21 cellular contexts compared by ENCODE assay signal in the genomic region with DNA sequence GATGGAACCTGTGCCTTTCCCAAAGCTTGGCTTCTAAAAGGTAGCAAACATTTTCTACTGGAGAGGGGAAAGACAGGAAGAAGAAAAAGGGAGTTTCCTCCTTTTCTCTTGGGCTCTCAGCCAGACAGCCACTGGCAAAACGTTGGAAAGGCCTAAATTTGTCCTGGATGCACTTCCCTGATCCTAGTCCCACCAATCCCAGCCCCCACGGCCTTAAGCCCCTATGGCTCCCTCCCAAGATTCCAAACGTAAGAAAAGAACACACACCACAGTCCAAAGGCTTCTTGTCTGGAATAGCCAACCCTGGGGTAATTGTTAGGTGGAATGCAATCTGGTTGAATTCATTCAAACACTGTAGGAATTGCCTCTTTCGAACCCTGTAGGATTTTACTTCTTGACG. TPM values are rescaled to one million over a fixed set of nuclear protein-coding genes. Genes with fewer than 3 reads are reported as not detected.
DNase-seq lines count a peak whose midpoint lies in the region; ATAC-seq and TF ChIP-seq lines count a peak whose summit lies in the region.
"Had no signal": no experiment of that assay in that cellular context is flagged by ENCODE, and none has a peak within 500 bp of the region (broad histone marks: within the 10 kb centered on the region; RNA-seq: fewer than 3 reads in every experiment).

No MANE protein-coding gene starts in this region.

- no peak overlapping the region for H3K9ac ChIP-seq in smooth muscle cell (ENCODE audit: low read depth)
- H3K9ac ChIP-seq: BLaER1 treated with 17β-estradiol and CSF1 and Interleukin-3, amounts not matched to agents 10 nM and 100 nM; GM23248 had no signal

- H3K27ac ChIP-seq in VCaP (peak overlapping the region; percentile 72; the same call in 1 of the 2 replicates), smooth muscle cell (ENCODE audit: low read depth) (no peak overlapping the region)
- H3K27ac ChIP-seq: 22Rv1; BLaER1 treated with 17β-estradiol and CSF1 and Interleukin-3, amounts not matched to agents 10 nM and 100 nM; GM23248 had no signal

- peaks cover 14% of the 10 kb centered on the region for H3K4me1 ChIP-seq in Caco-2
- H3K4me1 ChIP-seq in smooth muscle cell (ENCODE audit: low read depth), result no peaks in the 10 kb centered on the region
- H3K4me1 ChIP-seq: BE2C had no signal

- H3K27me3 Mint-ChIP-seq in Caco-2 (ENCODE audit: insufficient read depth, unreplicated experiment), result no peaks in the 10 kb centered on the region
- H3K27me3 Mint-ChIP-seq in endothelial cell (ENCODE audit: unreplicated experiment), result peaks cover 15% of the 10 kb centered on the region

- H4K20me1 ChIP-seq in smooth muscle cell (ENCODE audit: low read depth), result no peaks in the 10 kb centered on the region

- no peaks in the 10 kb centered on the region for H3K36me3 Mint-ChIP-seq in Caco-2 (ENCODE audit: insufficient read depth, unreplicated experiment)
- peaks cover 6% of the 10 kb centered on the region for H3K36me3 Mint-ChIP-seq in endothelial cell (ENCODE audit: low read depth, unreplicated experiment)

- POLR2A ChIA-PET in Caco-2 (lab: Charles Lee), result no interaction called here

- 41% methylated on average over 5 of the region's 5 CpGs for WGBS in smooth muscle cell (ENCODE audit: low lambda C conversion rate)

- no peak overlapping the region for H3K4me2 ChIP-seq in smooth muscle cell

- no TSS peak for BruUV-seq in Caco-2 (replicated peaks; lab: Mats Ljungman, UMichigan)

- CTCF ChIA-PET in Caco-2 (lab: Charles Lee), result interaction anchor here (1.2 to 4.6 kb wide), 2 partner anchors 12 kb away, joined by 4 to 24 read pairs; no protein-coding TSS in a partner anchor

- ATAC-seq in HG02852 (IDR thresholded peaks at IDR 0.05; ENCODE audit: unreplicated experiment) (no peak), GM21737 (IDR thresholded peaks at IDR 0.05; ENCODE audit: unreplicated experiment) (no peak)

- no peak overlapping the region for H2AFZ ChIP-seq in smooth muscle cell (ENCODE audit: low read depth)
- H2AFZ ChIP-seq: GM23248 had no signal

- no peak overlapping the region for H3K27ac Mint-ChIP-seq in Caco-2 (ENCODE audit: unreplicated experiment)
- H3K27ac Mint-ChIP-seq in endothelial cell (ENCODE audit: unreplicated experiment), result peak overlapping the region; percentile 42
- H3K27ac Mint-ChIP-seq: CD14-positive monocyte; CD4-positive, alpha-beta T cell; CD8-positive, alpha-beta memory T cell had no signal

- no peaks in the 10 kb centered on the region for H3K27me3 ChIP-seq in Caco-2 (replicated peaks; ENCODE audit: control insufficient read depth, insufficient read depth, low read length)
- peaks cover 100% of the 10 kb centered on the region for H3K27me3 ChIP-seq in smooth muscle cell (ENCODE audit: low read depth)

- H3K4me3 Mint-ChIP-seq in Caco-2 (ENCODE audit: unreplicated experiment) (peak overlapping the region; percentile 69), endothelial cell (ENCODE audit: unreplicated experiment) (no peak overlapping the region)
- H3K4me3 Mint-ChIP-seq: CD4-positive, alpha-beta T cell had no signal

- TF ChIP-seq CTCF in Caco-2 (IDR thresholded peaks at IDR 0.05; ENCODE audit: insufficient read depth in 1 of 2, low read depth in 1 of 2, low read length in 1 of 2, severe bottlenecking in 1 of 2, unreplicated experiment in 1 of 2) (no peak), VCaP (conservative IDR thresholded peaks at IDR 0.05) (no peak), endothelial cell (IDR thresholded peaks at IDR 0.05; ENCODE audit: unreplicated experiment) (no peak), smooth muscle cell (IDR thresholded peaks at IDR 0.05; ENCODE audit: borderline replicate concordance, insufficient read depth, poor library complexity, severe bottlenecking) (no peak)

- H3K79me2 ChIP-seq in smooth muscle cell (ENCODE audit: low read depth), result no peaks in the 10 kb centered on the region

- DNase-seq in Caco-2 (no peak), endothelial cell (ENCODE audit: low spot score) (no peak), posterior vena cava (ENCODE audit: low spot score) (peak; percentile 8), smooth muscle cell (lab: John Stamatoyannopoulos, UW; ENCODE audit: unreplicated experiment) (no peak), AG20443 (ENCODE audit: low spot score) (no peak)
- DNase-seq: AML-193; BE2C; Calu3; CD4-positive, alpha-beta T cell; CD8-positive, alpha-beta memory T cell; DMS53; DND-41; GM23248 had no signal

- H3K4me3 ChIP-seq in Caco-2 (ENCODE audit: low read depth, low read length), result no peak overlapping the region
- H3K4me3 ChIP-seq in smooth muscle cell, result no peak overlapping the region
- H3K4me3 ChIP-seq: BLaER1 treated with 17β-estradiol and CSF1 and Interleukin-3, amounts not matched to agents 10 nM and 100 nM; GM23248 had no signal

- H3K36me3 ChIP-seq in Caco-2 (ENCODE audit: control insufficient read depth, insufficient read depth, low read length) (no peaks in the 10 kb centered on the region), smooth muscle cell (ENCODE audit: low read depth) (no peaks in the 10 kb centered on the region)
- H3K36me3 ChIP-seq: BE2C; BLaER1 treated with 17β-estradiol and CSF1 and Interleukin-3, amounts not matched to agents 10 nM and 100 nM; HAP-1 had no signal

- H3K9me3 ChIP-seq in Caco-2, result no peaks in the 10 kb centered on the region
- H3K9me3 ChIP-seq in smooth muscle cell (replicated peaks; ENCODE audit: low read depth), result no peaks in the 10 kb centered on the region
- H3K9me3 ChIP-seq: BE2C, HAP-1 had no signal

- intact Hi-C loops in Caco-2 (cut with micrococcal nuclease; ENCODE audit: unreplicated experiment), result no loop called here
- intact Hi-C loops in posterior vena cava (cut with DNase I), result no loop called here

- H3F3A ChIP-seq in smooth muscle cell (ENCODE audit: low read depth), result no peaks in the 10 kb centered on the region

- H3K9me3 Mint-ChIP-seq in Caco-2 (ENCODE audit: unreplicated experiment) (no peaks in the 10 kb centered on the region), endothelial cell (ENCODE audit: unreplicated experiment) (no peaks in the 10 kb centered on the region)
- H3K9me3 Mint-ChIP-seq: CD4-positive, alpha-beta T cell; CD8-positive, alpha-beta memory T cell had no signal

- H3K4me1 Mint-ChIP-seq in Caco-2 (ENCODE audit: low read depth, unreplicated experiment) (peaks cover 1% of the 10 kb centered on the region), endothelial cell (ENCODE audit: unreplicated experiment) (peaks cover 44% of the 10 kb centered on the region)

RNA-seq across cellular contexts. Expression of a gene that starts 1.0 kb away (rescaled TPM):
- total RNA-seq in Caco-2 (2022) (1.9 and 2.3 TPM in 2 replicates), endothelial cell (ENCODE audit: unreplicated experiment) (31.0 TPM), posterior vena cava (not detected), smooth muscle cell (0.04 TPM in 1 of 2 replicates, not detected in the other)
- not detected in 2 replicates for polyA plus RNA-seq in smooth muscle cell
- total RNA-seq: Calu3; CD4-positive, alpha-beta T cell; CD8-positive, alpha-beta memory T cell; GM23248 had no signal
- polyA plus RNA-seq: AG04450; CD14-positive monocyte; CD8-positive, alpha-beta memory T cell; GM23248 had no signal
